8 cellular contexts compared by ENCODE assay signal in genomic region chr7:26686448-26686981, GRCh38.
A peak's percentile ranks its signal among the peaks of the same experiment; 100 is the strongest.
DNase-seq lines count a peak whose midpoint lies in the region; TF ChIP-seq lines count a peak whose summit lies in the region.

No MANE protein-coding gene starts in this region.

- H3K9me3 ChIP-seq in MG63 (no peaks in the 10 kb centered on the region), SJCRH30 (replicated peaks) (no peaks in the 10 kb centered on the region), fibroblast of lung (ENCODE audit: control insufficient read depth, insufficient read depth, low read depth, low read length) (no peaks in the 10 kb centered on the region), parathyroid adenoma (ENCODE audit: control insufficient read depth, low read length) (no peaks in the 10 kb centered on the region)

- DNase-seq in ELR (ENCODE audit: low read depth) (peak; percentile 68), MG63 (peak; percentile 27), SJCRH30 (peak; percentile 73 to 80), fibroblast of lung (ENCODE audit: low read depth in 2 of 2) (peak; percentile 72 to 97)
- no peak for DNase-seq in activated CD4-positive, alpha-beta T cell treated with anti-CD3 and anti-CD28 coated beads for 1 hour
- no peak for DNase-seq in activated effector memory CD4-positive, alpha-beta T cell treated with anti-CD3 and anti-CD28 coated beads, Interleukin-2, amount 50 U/mL, for 16 hours
- no peak for DNase-seq in activated CD8-positive, alpha-beta memory T cell treated with anti-CD3 and anti-CD28 coated beads, Interleukin-2, amount 50 U/mL, for 4 hours

- H4K20me1 ChIP-seq in fibroblast of lung (ENCODE audit: control insufficient read depth, extremely low read depth, insufficient read depth, low read length): no peaks in the 10 kb centered on the region

- H3K4me3 ChIP-seq in MG63: no peak overlapping the region
- no peak overlapping the region for H3K4me3 ChIP-seq in SJCRH30
- H3K4me3 ChIP-seq in fibroblast of lung (replicated peaks in 1 of 4; ENCODE audit: control extremely low read depth in 1 of 4, insufficient read depth in 1 of 4, low read depth in 3 of 4, low read length in 4 of 4): no peak overlapping the region
- H3K4me3 ChIP-seq in parathyroid adenoma (ENCODE audit: low read depth, low read length): peak overlapping the region; percentile 3

- peak overlapping the region; percentile 69 for H3K4me2 ChIP-seq in fibroblast of lung (ENCODE audit: extremely low read depth, insufficient read depth, low read length)
- H3K4me2 ChIP-seq in parathyroid adenoma (ENCODE audit: low read length): no peak overlapping the region

- H3K27ac ChIP-seq in SJCRH30 (peak overlapping the region; percentile 7; the same call in 1 of the 2 replicates), fibroblast of lung (ENCODE audit: insufficient read depth, low read length) (peak overlapping the region; percentile 27), parathyroid adenoma (no peak overlapping the region)

- H3K27me3 ChIP-seq in MG63: no peaks in the 10 kb centered on the region
- no peaks in the 10 kb centered on the region for H3K27me3 ChIP-seq in SJCRH30
- no peaks in the 10 kb centered on the region for H3K27me3 ChIP-seq in fibroblast of lung (ENCODE audit: control insufficient read depth, insufficient read depth, low read length)
- no peaks in the 10 kb centered on the region for H3K27me3 ChIP-seq in parathyroid adenoma (ENCODE audit: control insufficient read depth, insufficient read depth, low read length)

- no peaks in the 10 kb centered on the region for H3K36me3 ChIP-seq in MG63
- no peaks in the 10 kb centered on the region for H3K36me3 ChIP-seq in SJCRH30
- H3K36me3 ChIP-seq in fibroblast of lung (ENCODE audit: control insufficient read depth, insufficient read depth, low read length): no peaks in the 10 kb centered on the region
- no peaks in the 10 kb centered on the region for H3K36me3 ChIP-seq in parathyroid adenoma (ENCODE audit: control insufficient read depth, insufficient read depth, low read length)

- H2AFZ ChIP-seq in fibroblast of lung (ENCODE audit: low read length) (no peak overlapping the region), parathyroid adenoma (no peak overlapping the region)

- H3K4me1 ChIP-seq in SJCRH30 (peaks cover 3% of the 10 kb centered on the region), fibroblast of lung (ENCODE audit: control insufficient read depth, extremely low read depth, insufficient read depth, low read length) (peaks cover 19% of the 10 kb centered on the region), parathyroid adenoma (no peaks in the 10 kb centered on the region)

- H3K79me2 ChIP-seq in fibroblast of lung (ENCODE audit: control insufficient read depth, insufficient read depth, low read length) (no peaks in the 10 kb centered on the region), parathyroid adenoma (no peaks in the 10 kb centered on the region)

- TF ChIP-seq CTCF in fibroblast of lung (conservative IDR thresholded peaks at IDR 0.05 in 1 of 2, IDR thresholded peaks at IDR 0.05 in 1 of 2; ENCODE audit: low read depth in 1 of 2, low read length in 2 of 2) (peak; percentile 44 to 48), parathyroid adenoma (IDR thresholded peaks at IDR 0.05) (peak; percentile 85)

- H3K9ac ChIP-seq in fibroblast of lung (ENCODE audit: insufficient read depth, low read length) (no peak overlapping the region), parathyroid adenoma (no peak overlapping the region)

Comparison
In these comparisons a context has a peak if more than half of its experiments do, and no peak if none do; other contexts are left out.
1. DNase-seq: peak in ELR (single experiment), MG63 (single experiment), SJCRH30 (2 of 2) and fibroblast of lung (2 of 2); none in activated CD4-positive, alpha-beta T cell treated with anti-CD3 and anti-CD28 coated beads for 1 hour (single experiment), activated effector memory CD4-positive, alpha-beta T cell treated with anti-CD3 and anti-CD28 coated beads, Interleukin-2, amount 50 U/mL, for 16 hours (single experiment) and activated CD8-positive, alpha-beta memory T cell treated with anti-CD3 and anti-CD28 coated beads, Interleukin-2, amount 50 U/mL, for 4 hours (single experiment).